9 cellular contexts compared by ENCODE assay signal in the genomic region with DNA sequence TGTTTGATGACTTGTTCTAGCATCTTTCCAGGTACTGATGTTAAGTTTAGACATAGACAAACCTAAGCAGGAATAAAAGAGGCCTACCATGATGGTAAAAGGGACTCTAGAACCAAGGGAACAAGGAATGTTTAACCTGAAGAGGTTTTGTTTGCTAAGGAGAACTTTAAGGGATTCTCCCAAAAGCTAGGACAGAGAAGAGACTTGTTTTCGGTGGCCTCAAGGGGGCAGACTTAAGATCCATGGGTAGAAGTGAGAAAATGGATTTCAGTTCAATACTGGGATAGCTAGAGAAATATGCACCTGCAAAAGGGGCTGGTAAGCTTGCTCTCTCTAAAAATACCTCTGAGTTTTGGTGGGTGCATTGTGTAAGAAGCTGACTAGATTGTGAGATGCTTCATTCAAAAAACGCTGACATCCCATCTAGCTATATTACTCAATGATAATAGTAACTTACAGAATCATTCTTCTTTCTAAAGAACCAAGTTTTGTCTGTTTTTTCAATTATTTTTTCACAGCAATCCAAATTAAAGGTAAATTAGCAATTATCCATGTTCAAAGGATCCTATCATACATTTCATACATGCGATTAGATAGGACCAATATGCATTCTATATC. TPM values are rescaled to one million over a fixed set of nuclear protein-coding genes. Genes with fewer than 3 reads are reported as not detected.
DNase-seq lines count a peak whose midpoint lies in the region; ATAC-seq, FAIRE-seq and TF ChIP-seq lines count a peak whose summit lies in the region.
"Had no signal": no experiment of that assay in that cellular context is flagged by ENCODE, and none has a peak within 500 bp of the region (broad histone marks: within the 10 kb centered on the region; RNA-seq: fewer than 3 reads in every experiment).

No MANE protein-coding gene starts in this region.

- peaks cover 6% of the 10 kb centered on the region for H3K4me1 ChIP-seq in HepG2 (ENCODE audit: insufficient read depth, low read length)

- H3K36me3 Mint-ChIP-seq in activated T-cell treated with anti-CD3 and anti-CD28 coated beads, Interleukin-2, amount 50 U/mL, for 72 hours (ENCODE audit: insufficient read depth in 2 of 2) = no peaks in the 10 kb centered on the region
- no peaks in the 10 kb centered on the region for H3K36me3 Mint-ChIP-seq in activated T-helper 17 cell treated with anti-CD3 and anti-CD28 coated beads, Interleukin-2, amount 50 U/mL, for 72 hours (ENCODE audit: low read depth)
- H3K36me3 Mint-ChIP-seq: activated naive CD4-positive, alpha-beta T cell treated with anti-CD3 and anti-CD28 coated beads, Interleukin-2, amount 50 U/mL, for 24 hours had no signal

- no peaks in the 10 kb centered on the region for H3K79me2 ChIP-seq in HepG2 (ENCODE audit: insufficient read depth, low read length)

- peaks cover 0 to 4% of the 10 kb centered on the region in 2 experiments; a peak in 3 of 5 replicates for H3K27me3 ChIP-seq in HepG2 (ENCODE audit: control insufficient read depth in 1 of 2, insufficient read depth in 2 of 2, low read length in 2 of 2)

- no peak for TF ChIP-seq POLR2A in HepG2 (IDR thresholded peaks at IDR 0.05; ENCODE audit: insufficient read depth in 1 of 2, low read depth in 2 of 2, low read length in 2 of 2)

- H3K4me2 ChIP-seq in HepG2 (ENCODE audit: low read depth, low read length) = no peak overlapping the region

- no peak overlapping the region for H3K27ac Mint-ChIP-seq in activated T-cell treated with anti-CD3 and anti-CD28 coated beads, Interleukin-2, amount 50 U/mL, for 72 hours
- H3K27ac Mint-ChIP-seq in activated T-helper 17 cell treated with anti-CD3 and anti-CD28 coated beads, Interleukin-2, amount 50 U/mL, for 72 hours = no peak overlapping the region
- H3K27ac Mint-ChIP-seq: activated naive CD4-positive, alpha-beta T cell treated with anti-CD3 and anti-CD28 coated beads, Interleukin-2, amount 50 U/mL, for 24 hours had no signal

- H3K4me3 Mint-ChIP-seq in activated T-cell treated with anti-CD3 and anti-CD28 coated beads, Interleukin-2, amount 50 U/mL, for 72 hours = no peak overlapping the region
- H3K4me3 Mint-ChIP-seq in activated T-helper 17 cell treated with anti-CD3 and anti-CD28 coated beads, Interleukin-2, amount 50 U/mL, for 72 hours = no peak overlapping the region
- H3K4me3 Mint-ChIP-seq: activated naive CD4-positive, alpha-beta T cell treated with anti-CD3 and anti-CD28 coated beads, Interleukin-2, amount 50 U/mL, for 24 hours had no signal

- no peak for TF ChIP-seq RAD21 in HepG2 (CRISPR knock-in tag; IDR thresholded peaks at IDR 0.05)

- CTCF ChIA-PET in HepG2 (lab: Yijun Ruan, JAX; ENCODE audit: low intra/inter-chr PET ratio, low total read pairs) = interaction anchor here (0.7 to 1.6 kb wide), 4 partner anchors 137 to 448 kb away, joined by 3 to 9 read pairs (median 4); no protein-coding TSS in a partner anchor

- TF ChIP-seq EP300 in HepG2 (IDR thresholded peaks at IDR 0.05; ENCODE audit: low read depth in 2 of 2, low read length in 2 of 2) = no peak
- no peak for TF ChIP-seq EP300 in HepG2 (CRISPR knock-in tag; IDR thresholded peaks at IDR 0.05; ENCODE audit: borderline replicate concordance)

- WGBS in HepG2 (ENCODE audit: low lambda C conversion rate) = 1% methylated on average over 3 of the region's 3 CpGs

- peak in 1 of 2 donors; percentile 24 for DNase-seq in activated T-cell treated with anti-CD3 and anti-CD28 coated beads, Interleukin-2, amount 50 U/mL, for 72 hours
- no peak for DNase-seq in activated T-cell treated with anti-CD3 and anti-CD28 coated beads for 4 hours
- peak; percentile 27 for DNase-seq in HT1080 (ENCODE audit: low read depth)
- DNase-seq in HepG2 (ENCODE audit: low spot score) = peak; percentile 13
- no peak for DNase-seq in DMS79 (lab: John Stamatoyannopoulos, UW)

- peaks cover 37% of the 10 kb centered on the region for H3K27me3 Mint-ChIP-seq in activated T-cell treated with anti-CD3 and anti-CD28 coated beads, Interleukin-2, amount 50 U/mL, for 72 hours (ENCODE audit: low read depth)
- peaks cover 2% of the 10 kb centered on the region for H3K27me3 Mint-ChIP-seq in activated T-helper 17 cell treated with anti-CD3 and anti-CD28 coated beads, Interleukin-2, amount 50 U/mL, for 72 hours

- H3K36me3 ChIP-seq in HepG2 (replicated peaks in 1 of 2; ENCODE audit: control insufficient read depth in 1 of 2, insufficient read depth in 2 of 2, low read length in 2 of 2) = no peaks in the 10 kb centered on the region

- in situ Hi-C loops in HepG2 (cut with HindIII; ENCODE audit: extremely low pct_ligation_motif_present, low pct_unique_long_range_greater_than_20kb) = loop anchor here (10.0 kb wide), 1 partner anchor 214 kb away; no protein-coding TSS in a partner anchor

- ATAC-seq in activated T-cell treated with anti-CD3 and anti-CD28 coated beads, Interleukin-2, amount 50 U/mL, for 72 hours (replicated peaks in 1 of 2) = peak; percentile 40 to 61
- peak; percentile 51 for ATAC-seq in activated T-helper 17 cell treated with anti-CD3 and anti-CD28 coated beads, Interleukin-2, amount 50 U/mL, for 72 hours (replicated peaks)
- ATAC-seq in HepG2 (peak; percentile 59; the same call in 1 of the 3 replicates), GM21526 (IDR thresholded peaks at IDR 0.05; ENCODE audit: low FRiP score, unreplicated experiment) (no peak), HG03095 (IDR thresholded peaks at IDR 0.05; ENCODE audit: unreplicated experiment) (no peak)

- TF ChIP-seq CTCF in HepG2 (CRISPR knock-in tag; IDR thresholded peaks at IDR 0.05) = peak; percentile 57

- FAIRE-seq in HepG2 (lab: Jason Lieb, UNC) = no peak

- no peak overlapping the region for H3K4me3 ChIP-seq in HepG2 (replicated peaks in 1 of 3; ENCODE audit: insufficient read depth in 1 of 3, low read depth in 2 of 3, low read length in 3 of 3)

- H3K4me1 Mint-ChIP-seq in activated T-cell treated with anti-CD3 and anti-CD28 coated beads, Interleukin-2, amount 50 U/mL, for 72 hours (ENCODE audit: low read depth) = peaks cover 13% of the 10 kb centered on the region
- H3K4me1 Mint-ChIP-seq in activated T-helper 17 cell treated with anti-CD3 and anti-CD28 coated beads, Interleukin-2, amount 50 U/mL, for 72 hours = peaks cover 3% of the 10 kb centered on the region

- no TSS peak for BruUV-seq in HepG2 (replicated peaks; lab: Mats Ljungman, UMichigan)

- intact Hi-C loops in HepG2 (cut with micrococcal nuclease; ENCODE audit: unreplicated experiment) = loop anchor here (1.0 to 10.0 kb wide), 3 partner anchors 214 to 444 kb away; no protein-coding TSS in a partner anchor

- H3K9me3 Mint-ChIP-seq in activated T-cell treated with anti-CD3 and anti-CD28 coated beads, Interleukin-2, amount 50 U/mL, for 72 hours = no peaks in the 10 kb centered on the region
- H3K9me3 Mint-ChIP-seq in activated T-helper 17 cell treated with anti-CD3 and anti-CD28 coated beads, Interleukin-2, amount 50 U/mL, for 72 hours = no peaks in the 10 kb centered on the region
- H3K9me3 Mint-ChIP-seq: activated naive CD4-positive, alpha-beta T cell treated with anti-CD3 and anti-CD28 coated beads, Interleukin-2, amount 50 U/mL, for 24 hours had no signal

- no peaks in the 10 kb centered on the region for H4K20me1 ChIP-seq in HepG2 (ENCODE audit: insufficient read depth, low read length)

- H3K9ac ChIP-seq in HepG2 (ENCODE audit: insufficient read depth, low read depth, low read length) = no peak overlapping the region

- POLR2A ChIA-PET in HepG2 (lab: Yijun Ruan, JAX) = no interaction called here

- H2AFZ ChIP-seq in HepG2 (ENCODE audit: low read length) = no peak overlapping the region

- H3K9me3 ChIP-seq in HepG2 (ENCODE audit: low read length) = no peaks in the 10 kb centered on the region

- H3K27ac ChIP-seq in HepG2 (ENCODE audit: extremely low read length, insufficient read depth, low read length) = no peak overlapping the region

TF ChIP-seq in HepG2, 621 proteins besides CTCF, POLR2A, EP300 and RAD21:
- peak; percentile 8; the same call in 1 of the 2 replicates for TF ChIP-seq STAG1 (CRISPR knock-in tag; IDR thresholded peaks at IDR 0.05)
- TF ChIP-seq, protein P1, sequence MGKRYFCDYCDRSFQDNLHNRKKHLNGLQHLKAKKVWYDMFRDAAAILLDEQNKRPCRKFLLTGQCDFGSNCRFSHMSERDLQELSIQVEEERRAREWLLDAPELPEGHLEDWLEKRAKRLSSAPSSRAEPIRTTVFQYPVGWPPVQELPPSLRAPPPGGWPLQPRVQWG (CRISPR knock-in tag; IDR thresholded peaks at IDR 0.05; ENCODE audit: borderline replicate concordance, low read depth) = no peak

RNA-seq across cellular contexts. Expression of a gene that starts 5.5 kb away (rescaled TPM):
- total RNA-seq in activated T-cell treated with anti-CD3 and anti-CD28 coated beads, Interleukin-2, amount 50 U/mL, for 72 hours = 1 to 10 TPM in 1 of 2 donors, under 1 TPM in 1; 0.60 to 1.8 TPM
- total RNA-seq in HT1080 (2014; rRNA removed; shearing (Covaris generic)) = 0.11 and 0.17 TPM in 2 replicates
- 0.72 and 0.74 TPM in 2 replicates for polyA plus RNA-seq in HT1080 (2015; cell fraction: cytosol; rRNA removed)
- polyA plus RNA-seq in HT1080 (2015; cell fraction: nucleus; rRNA removed) = 1.1 and 1.2 TPM in 2 replicates
- 1 to 10 TPM in 1 of 2 donors, under 1 TPM in 1; 0.74 to 1.1 TPM for total RNA-seq in activated T-helper 17 cell treated with anti-CD3 and anti-CD28 coated beads, Interleukin-2, amount 50 U/mL, for 72 hours
- not detected in 2 replicates for total RNA-seq in HepG2 (2016; rRNA removed; fragmentation: Illumina TruSeq; extraction: Trizol)
- not detected in 2 replicates for total RNA-seq in HepG2 (2016; cell fraction: cytosol; rRNA removed; fragmentation: Illumina TruSeq; extraction: Trizol; ENCODE audit: low read depth)
- not detected in 2 replicates for total RNA-seq in HepG2 (2016; cell fraction: insoluble cytoplasmic fraction; rRNA removed; fragmentation: Illumina TruSeq; extraction: Trizol)
- not detected in 2 replicates for total RNA-seq in HepG2 (2016; cell fraction: membrane; rRNA removed; fragmentation: Illumina TruSeq; extraction: Trizol)
- total RNA-seq in HepG2 (2016; cell fraction: nucleus; rRNA removed; fragmentation: Illumina TruSeq; extraction: Trizol) = not detected in 2 replicates
- polyA plus RNA-seq in HepG2 (2011; rRNA removed) = 0.01 TPM in 1 of 2 replicates, not detected in the other
- polyA plus RNA-seq in HepG2 (2011; cell fraction: cytosol; rRNA removed) = not detected in 2 replicates
- not detected in 2 replicates for polyA plus RNA-seq in HepG2 (2011; cell fraction: nucleus; rRNA removed)
- polyA plus RNA-seq in HepG2 (2012) = not detected in 2 replicates
- not detected in 2 replicates for polyA plus RNA-seq in HepG2 (2016; cell fraction: cytosol; fragmentation: Illumina TruSeq; extraction: Trizol; ENCODE audit: low read depth)
- polyA plus RNA-seq in HepG2 (2016; cell fraction: insoluble cytoplasmic fraction; fragmentation: Illumina TruSeq; extraction: Trizol; ENCODE audit: low read depth) = not detected in 2 replicates
- not detected in 2 replicates for polyA plus RNA-seq in HepG2 (2016; cell fraction: membrane; fragmentation: Illumina TruSeq; extraction: Trizol; ENCODE audit: low read depth)
- polyA plus RNA-seq in HepG2 (2016; cell fraction: nucleus; fragmentation: Illumina TruSeq; extraction: Trizol; ENCODE audit: insufficient read depth, low read depth) = not detected in 2 replicates
- polyA minus RNA-seq in HepG2 (2011; rRNA and poly(A)+ RNA removed; ENCODE audit: low replicate concordance) = 0.06 and 2.5 TPM in 2 replicates
- not detected in 2 replicates for polyA minus RNA-seq in HepG2 (2011; cell fraction: cytosol; rRNA and poly(A)+ RNA removed)
- polyA minus RNA-seq in HepG2 (2011; cell fraction: nucleus; rRNA and poly(A)+ RNA removed) = not detected in 2 replicates

Comparison
In these comparisons a context has a peak if more than half of its experiments do, and no peak if none do; other contexts are left out.
1. ATAC-seq: peak in activated T-cell treated with anti-CD3 and anti-CD28 coated beads, Interleukin-2, amount 50 U/mL, for 72 hours (2 of 2), activated T-helper 17 cell treated with anti-CD3 and anti-CD28 coated beads, Interleukin-2, amount 50 U/mL, for 72 hours (single experiment) and HepG2 (single experiment); none in GM21526 (single experiment) and HG03095 (single experiment).
2. DNase-seq: peak in HT1080 (single experiment) and HepG2 (single experiment); none in activated T-cell treated with anti-CD3 and anti-CD28 coated beads for 4 hours (single experiment) and DMS79 (single experiment).